12 cellular contexts compared by ENCODE assay signal in the genomic region with DNA sequence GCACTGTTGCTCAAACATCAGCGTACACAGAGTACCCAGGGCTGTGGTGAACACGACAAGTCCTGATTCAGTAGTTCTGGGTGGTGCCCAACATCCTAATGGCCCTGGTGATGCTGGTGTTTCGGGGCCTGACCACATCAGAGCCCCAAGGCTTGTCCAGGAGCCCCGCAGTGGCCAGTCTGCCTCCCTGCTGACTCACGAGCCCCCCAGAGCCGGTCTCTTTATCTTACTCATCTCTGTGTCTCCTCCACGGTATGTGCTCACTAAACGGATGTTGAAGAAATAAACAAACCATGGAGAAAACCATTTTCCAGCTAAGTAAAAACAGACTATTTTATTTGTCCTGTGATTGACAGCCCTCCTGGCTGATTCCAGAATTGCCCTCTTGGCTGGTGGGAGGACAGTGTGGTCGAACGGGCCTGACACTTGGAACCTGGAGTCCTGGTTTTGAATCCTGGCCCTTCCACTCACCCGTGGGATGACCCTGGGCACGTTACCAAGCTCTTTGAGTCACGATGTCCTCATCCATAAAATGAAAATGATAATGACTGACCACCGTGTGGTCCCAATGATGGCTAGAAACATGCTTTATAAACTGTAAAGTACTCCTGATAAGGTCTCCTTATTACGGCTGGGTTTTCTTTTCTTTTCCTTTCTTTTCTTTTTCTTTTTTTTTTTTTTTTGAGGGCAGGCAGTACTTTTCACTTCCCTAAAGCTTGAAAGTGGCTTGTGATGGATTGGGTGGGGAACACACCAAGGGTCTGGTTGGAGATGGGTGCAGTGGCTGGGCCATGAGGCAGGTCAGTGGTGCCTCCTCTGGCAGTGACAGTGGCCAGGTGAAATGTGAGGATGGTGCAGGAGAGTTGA. TPM values are rescaled to one million over a fixed set of nuclear protein-coding genes. Genes with fewer than 3 reads are reported as not detected.
DNase-seq lines count a peak whose midpoint lies in the region; ATAC-seq and TF ChIP-seq lines count a peak whose summit lies in the region.
"Had no signal": no experiment of that assay in that cellular context is flagged by ENCODE, and none has a peak within 500 bp of the region (broad histone marks: within the 10 kb centered on the region; RNA-seq: fewer than 3 reads in every experiment).

No MANE protein-coding gene starts in this region.

- ATAC-seq in HCT116 (peak; percentile 33), GM21786 (IDR thresholded peaks at IDR 0.05; ENCODE audit: unreplicated experiment) (no peak)

- CTCF ChIA-PET in HCT116 (lab: Charles Lee), result no interaction called here

- H3K4me3 ChIP-seq in HCT116 (replicated peaks in 1 of 2; ENCODE audit: low read depth in 1 of 2, low read length in 2 of 2) (no peak overlapping the region), ascending aorta (no peak overlapping the region), thyroid gland (replicated peaks in 1 of 3) (no peak overlapping the region)

- peak; percentile 26; the same call in 1 of the 2 replicates for TF ChIP-seq RAD21 in HCT116 (IDR thresholded peaks at IDR 0.05; ENCODE audit: low read depth)

- no peaks in the 10 kb centered on the region for H4K20me1 ChIP-seq in HCT116 (ENCODE audit: insufficient read depth)

- intact Hi-C loops in HCT116 (cut with micrococcal nuclease) (no loop called here), ascending aorta (cut with DNase I) (no loop called here), thyroid gland (cut with DNase I) (no loop called here)

- H3K4me1 ChIP-seq in HCT116 (ENCODE audit: control insufficient read depth in 1 of 2, insufficient read depth in 2 of 2, low read length in 2 of 2), result peaks cover 42 to 50% of the 10 kb centered on the region in 2 experiments
- H3K4me1 ChIP-seq in ascending aorta, result peaks cover 4 to 28% of the 10 kb centered on the region in 2 donors
- H3K4me1 ChIP-seq in thyroid gland, result peaks cover 8 to 24% of the 10 kb centered on the region in 2 donors

- peak overlapping the region; percentile 61 for H3K4me2 ChIP-seq in HCT116 (ENCODE audit: low read length)

- 64 to 66% methylated on average over 15 of the region's 15 CpGs for WGBS in thyroid gland, 2 donors

- TF ChIP-seq POLR2A in HCT116 (IDR thresholded peaks at IDR 0.05; ENCODE audit: borderline replicate concordance, extremely low read depth, insufficient read depth, insufficient read length), result no peak
- TF ChIP-seq POLR2A in thyroid gland (IDR thresholded peaks at IDR 0.05), result no peak

- no TSS peak for BruUV-seq in HCT116 (replicated peaks; lab: Mats Ljungman, UMichigan)

- POLR2A ChIA-PET in HCT116 (lab: Charles Lee), result no interaction called here

- RAD21 ChIA-PET in HCT116 (lab: Charles Lee; ENCODE audit: low non-redundant PET in 1 of 2, low total read pairs in 2 of 2, uncharacterized antibody in 2 of 2, unreplicated experiment in 2 of 2), result no interaction called here

- H2AFZ ChIP-seq in HCT116 (ENCODE audit: low read depth, low read length, poor library complexity, severe bottlenecking), result no peak overlapping the region

- no peaks in the 10 kb centered on the region for H3K79me2 ChIP-seq in HCT116 (ENCODE audit: insufficient read depth, low read length)

- H3K9me3 ChIP-seq in HCT116 (ENCODE audit: control insufficient read depth in 1 of 2, insufficient read depth in 1 of 2, low read depth in 1 of 2, low read length in 2 of 2) (no peaks in the 10 kb centered on the region), ascending aorta (no peaks in the 10 kb centered on the region), thyroid gland (no peaks in the 10 kb centered on the region)

- DNase-seq in HCT116 (ENCODE audit: low read depth, low spot score) (peak; percentile 22), ascending aorta (ENCODE audit: low spot score in 2 of 2) (no peak), islet precursor cell (peak; percentile 75), thyroid gland (no peak), germinal center (ENCODE audit: low spot score) (no peak), 8988T (no peak)
- DNase-seq in activated T-cell treated with anti-CD3 and anti-CD28 coated beads, Interleukin-2, amount 50 U/mL, for 1 hour, result no peak
- DNase-seq: NCI-H2081 treated with DMSO at 0.1 percent for 48 hours; stimulated activated CD4-positive, alpha-beta T cell treated with anti-CD3 and anti-CD28 coated beads, Interleukin-1b, Interleukin-23, amount 100 ng/mL, for 48 hours; SW 1271 had no signal

- H3K36me3 ChIP-seq in HCT116 (ENCODE audit: control insufficient read depth in 1 of 2, insufficient read depth in 2 of 2, low read length in 2 of 2) (no peaks in the 10 kb centered on the region), ascending aorta (peaks cover 0 to 5% of the 10 kb centered on the region in 2 donors), thyroid gland (no peaks in the 10 kb centered on the region)

- no peaks in the 10 kb centered on the region for H3K27me3 ChIP-seq in HCT116 (ENCODE audit: insufficient read depth, low read length)
- H3K27me3 ChIP-seq in ascending aorta, result no peaks in the 10 kb centered on the region
- H3K27me3 ChIP-seq in thyroid gland, result no peaks in the 10 kb centered on the region

- H3K27ac ChIP-seq in HCT116 (ENCODE audit: low read depth, low read length) (peak overlapping the region; percentile 25), ascending aorta (peak overlapping the region; percentile 62 to 65), thyroid gland (peak overlapping the region in 2 of 3 donors; percentile 49 to 75)
- H3K27ac ChIP-seq: HL-60 had no signal

- no peak overlapping the region for H3K9ac ChIP-seq in HCT116 (ENCODE audit: low read length)

- no peak for TF ChIP-seq CTCF in HCT116 (IDR thresholded peaks at IDR 0.05 in 2 of 3, conservative IDR thresholded peaks at IDR 0.05 in 1 of 3; ENCODE audit: borderline replicate concordance in 1 of 3, insufficient read depth in 1 of 3, low read depth in 2 of 3, low read length in 2 of 3)
- TF ChIP-seq CTCF in ascending aorta (IDR thresholded peaks at IDR 0.05), result no peak
- no peak for TF ChIP-seq CTCF in thyroid gland (IDR thresholded peaks at IDR 0.05)

- H3K9me2 ChIP-seq in HCT116 (ENCODE audit: insufficient read depth), result no peaks in the 10 kb centered on the region

TF ChIP-seq in HCT116, 20 proteins besides CTCF, POLR2A, EP300 and RAD21:
- TF ChIP-seq FOSL1 (IDR thresholded peaks at IDR 0.05; ENCODE audit: low read depth), result peak; percentile 21; the same call in 1 of the 2 replicates
- TF ChIP-seq, protein P1, sequence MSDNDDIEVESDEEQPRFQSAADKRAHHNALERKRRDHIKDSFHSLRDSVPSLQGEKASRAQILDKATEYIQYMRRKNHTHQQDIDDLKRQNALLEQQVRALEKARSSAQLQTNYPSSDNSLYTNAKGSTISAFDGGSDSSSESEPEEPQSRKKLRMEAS (IDR thresholded peaks at IDR 0.05), result no peak

RNA-seq across cellular contexts. Expression of a gene that starts 5.7 kb away (rescaled TPM):
- total RNA-seq in HCT116 (2021; ENCODE audit: unreplicated experiment) (22.1 TPM), ascending aorta (47.5 TPM), thyroid gland (10 to 100 TPM; 25.4 to 39.6 (median 28.1) TPM)
- 9.5 and 12.1 TPM in 2 replicates for polyA plus RNA-seq in HCT116 (2012)

RNA-seq across cellular contexts. Expression of a gene that starts 39.0 kb away (rescaled TPM):
- total RNA-seq in HCT116 (2021; ENCODE audit: unreplicated experiment) (0.49 TPM), ascending aorta (not detected), thyroid gland (not detected)
- polyA plus RNA-seq in HCT116 (2012), result 0.47 and 0.53 TPM in 2 replicates

Comparison
In these comparisons a context has a peak if more than half of its experiments do, and no peak if none do; other contexts are left out.
1. DNase-seq: peak in HCT116 (single experiment) and islet precursor cell (single experiment); none in ascending aorta (0 of 2), thyroid gland (0 of 2), germinal center (single experiment), 8988T (single experiment) and activated T-cell treated with anti-CD3 and anti-CD28 coated beads, Interleukin-2, amount 50 U/mL, for 1 hour (single experiment).
2. Peak in every context shown above with its lines, with median percentiles within 50 percentile points of each other: H3K27ac ChIP-seq.